8 cellular contexts compared by ENCODE assay signal in genomic region chr7:128833148-128833938, GRCh38. TPM values are rescaled to one million over a fixed set of nuclear protein-coding genes. Genes with fewer than 3 reads are reported as not detected.
A peak's percentile ranks its signal among the peaks of the same experiment; 100 is the strongest.
DNase-seq lines count a peak whose midpoint lies in the region; ATAC-seq, FAIRE-seq and TF ChIP-seq lines count a peak whose summit lies in the region.

No MANE protein-coding gene starts in this region.

- ATAC-seq in HG02870 (IDR thresholded peaks at IDR 0.05; ENCODE audit: unreplicated experiment) (no peak), T-helper 17 cell (no peak)

- H3K4me3 Mint-ChIP-seq in astrocyte (ENCODE audit: unreplicated experiment): peak overlapping the region; percentile 95
- no peak overlapping the region for H3K4me3 Mint-ChIP-seq in T-helper 17 cell

- H3K36me3 ChIP-seq in HUES64 (ENCODE audit: insufficient read depth, low read length) (peaks cover 19% of the 10 kb centered on the region; the same call in 1 of the 2 replicates), astrocyte (ENCODE audit: insufficient read depth, low read length) (peaks cover 20% of the 10 kb centered on the region), stomach smooth muscle (ENCODE audit: control insufficient read depth in 2 of 2, insufficient read depth in 2 of 2, low read length in 2 of 2) (peaks cover 27 to 29% of the 10 kb centered on the region in 2 donors)

- no peak overlapping the region for H2AFZ ChIP-seq in astrocyte (ENCODE audit: low read depth, low read length)

- H3K27ac Mint-ChIP-seq in astrocyte (ENCODE audit: unreplicated experiment) (peak overlapping the region; percentile 91), T-helper 17 cell (no peak overlapping the region)

- WGBS in HUES64: 13% methylated on average over 12 of the region's 13 CpGs

- FAIRE-seq in astrocyte (lab: Jason Lieb, UNC): no peak

- H3K9me3 Mint-ChIP-seq in astrocyte (ENCODE audit: unreplicated experiment): no peaks in the 10 kb centered on the region

- H3K27me3 Mint-ChIP-seq in astrocyte (ENCODE audit: low read depth, unreplicated experiment): no peaks in the 10 kb centered on the region
- H3K27me3 Mint-ChIP-seq in T-helper 17 cell: peaks cover 21% of the 10 kb centered on the region

- H3K9ac ChIP-seq in HUES64 (ENCODE audit: low read depth, low read length): peak overlapping the region; percentile 40; the same call in 1 of the 2 replicates
- peak overlapping the region; percentile 93 for H3K9ac ChIP-seq in astrocyte (ENCODE audit: low read length)
- peak overlapping the region; percentile 84 to 94 for H3K9ac ChIP-seq in stomach smooth muscle (ENCODE audit: low read length in 2 of 2)

- H3K9me3 ChIP-seq in HUES64 (ENCODE audit: insufficient read depth, low read depth, low read length) (no peaks in the 10 kb centered on the region), astrocyte (ENCODE audit: insufficient read depth, low read depth, low read length) (no peaks in the 10 kb centered on the region), stomach smooth muscle (ENCODE audit: control insufficient read depth in 2 of 2, low read length in 2 of 2) (no peaks in the 10 kb centered on the region), T-helper 17 cell (ENCODE audit: control insufficient read depth, low read length, poor library complexity, severe bottlenecking) (no peaks in the 10 kb centered on the region)

- H3K79me2 ChIP-seq in astrocyte (ENCODE audit: insufficient read depth, low read length): peaks cover 76% of the 10 kb centered on the region

- H3K4me1 ChIP-seq in HUES64 (ENCODE audit: insufficient read depth, low read length) (peaks cover 26% of the 10 kb centered on the region), astrocyte (ENCODE audit: insufficient read depth, low read length) (peaks cover 58% of the 10 kb centered on the region), stomach smooth muscle (ENCODE audit: control insufficient read depth, insufficient read depth, low read length) (peaks cover 80% of the 10 kb centered on the region)

- H3K4me3 ChIP-seq in HUES64 (ENCODE audit: low read length) (peak overlapping the region; percentile 79), astrocyte (ENCODE audit: insufficient read depth, low read depth, low read length) (peak overlapping the region; percentile 93), stomach smooth muscle (ENCODE audit: low read length in 2 of 2) (peak overlapping the region; percentile 91 to 94)

- peak overlapping the region; percentile 77; the same call in 1 of the 2 replicates for H3K27ac ChIP-seq in HUES64 (ENCODE audit: low read depth, low read length)
- H3K27ac ChIP-seq in astrocyte (ENCODE audit: low read depth, low read length): peak overlapping the region; percentile 90
- H3K27ac ChIP-seq in stomach smooth muscle (ENCODE audit: low read length): peak overlapping the region; percentile 96

- H3K4me1 Mint-ChIP-seq in astrocyte (ENCODE audit: low read depth, unreplicated experiment): peaks cover 24% of the 10 kb centered on the region
- H3K4me1 Mint-ChIP-seq in T-helper 17 cell: peaks cover 11% of the 10 kb centered on the region

- TF ChIP-seq CTCF in astrocyte (IDR thresholded peaks at IDR 0.05; ENCODE audit: insufficient read depth, low read depth, low read length): no peak

- H3K36me3 Mint-ChIP-seq in astrocyte (ENCODE audit: low read depth, unreplicated experiment): peaks cover 11% of the 10 kb centered on the region
- no peaks in the 10 kb centered on the region for H3K36me3 Mint-ChIP-seq in T-helper 17 cell (ENCODE audit: low read depth)

- DNase-seq in astrocyte (ENCODE audit: low read depth) (peak; percentile 93), iPS-NIHi11 (ENCODE audit: low spot score) (peak; percentile 46), T-helper 1 cell (no peak), T-helper 17 cell (no peak)
- no peak for DNase-seq in activated CD4-positive, CD25-positive, alpha-beta regulatory T cell (lab: John Stamatoyannopoulos, UW)

- peak overlapping the region; percentile 99 for H3K4me2 ChIP-seq in astrocyte (ENCODE audit: low read length)

- peaks cover 70% of the 10 kb centered on the region for H4K20me1 ChIP-seq in astrocyte (ENCODE audit: insufficient read depth, low read length)

- H3K27me3 ChIP-seq in HUES64 (ENCODE audit: insufficient read depth, low read length): peaks cover 21% of the 10 kb centered on the region
- H3K27me3 ChIP-seq in astrocyte (ENCODE audit: insufficient read depth, low read length): no peaks in the 10 kb centered on the region
- no peaks in the 10 kb centered on the region for H3K27me3 ChIP-seq in stomach smooth muscle (ENCODE audit: control insufficient read depth in 1 of 2, insufficient read depth in 2 of 2, low read length in 2 of 2)

RNA-seq across cellular contexts. Expression of gene FLNC, which starts 3.1 kb away (rescaled TPM):
- 13.6 TPM for polyA plus RNA-seq in HUES64 (2013, experiment 1 of 2)
- 13.6 TPM for polyA plus RNA-seq in HUES64 (2013, experiment 2 of 2)
- total RNA-seq in astrocyte (308 and 364 TPM in 2 replicates), T-helper 17 cell (under 1 TPM; 0.05 TPM)

RNA-seq across cellular contexts. Expression of gene ATP6V1F, which starts 29.3 kb away (rescaled TPM):
- 86.3 TPM for polyA plus RNA-seq in HUES64 (2013, experiment 1 of 2)
- polyA plus RNA-seq in HUES64 (2013, experiment 2 of 2): 114 TPM
- total RNA-seq in astrocyte (193 TPM in 2 replicates), T-helper 17 cell (10 to 100 TPM; 62.5 to 68.7 TPM)

RNA-seq across cellular contexts. Expression of gene CCDC136, which starts 41.6 kb away (rescaled TPM):
- 19.3 TPM for polyA plus RNA-seq in HUES64 (2013, experiment 1 of 2)
- 26.7 TPM for polyA plus RNA-seq in HUES64 (2013, experiment 2 of 2)
- total RNA-seq in astrocyte: 14.4 and 14.9 TPM in 2 replicates
- total RNA-seq in T-helper 17 cell: 1 to 10 TPM; 7.5 to 7.7 TPM

RNA-seq across cellular contexts. Expression of gene OPN1SW, which starts 57.7 kb away (rescaled TPM):
- polyA plus RNA-seq in HUES64 (2013, experiment 1 of 2): not detected
- not detected for polyA plus RNA-seq in HUES64 (2013, experiment 2 of 2)
- total RNA-seq in astrocyte (not detected in 2 replicates), T-helper 17 cell (not detected)

Comparison
In these comparisons a context has a peak if more than half of its experiments do, and no peak if none do; other contexts are left out.
1. H3K9ac ChIP-seq: peak in every context shown above with its lines; median percentile 93 in astrocyte; 89 in stomach smooth muscle; 40 in HUES64.
2. DNase-seq: peak in astrocyte (single experiment) and iPS-NIHi11 (single experiment); none in T-helper 1 cell (0 of 5), T-helper 17 cell (0 of 3) and activated CD4-positive, CD25-positive, alpha-beta regulatory T cell (0 of 4).
3. RNA of gene FLNC, which starts 3.1 kb away (total RNA-seq): 308 to 364 TPM in astrocyte; 0.05 TPM in T-helper 17 cell; every median in the first group is over 100 times any median in the second.
4. Peak in every context shown above with its lines, with median percentiles within 50 percentile points of each other: H3K27ac ChIP-seq and H3K4me3 ChIP-seq.